In the genomic region with DNA sequence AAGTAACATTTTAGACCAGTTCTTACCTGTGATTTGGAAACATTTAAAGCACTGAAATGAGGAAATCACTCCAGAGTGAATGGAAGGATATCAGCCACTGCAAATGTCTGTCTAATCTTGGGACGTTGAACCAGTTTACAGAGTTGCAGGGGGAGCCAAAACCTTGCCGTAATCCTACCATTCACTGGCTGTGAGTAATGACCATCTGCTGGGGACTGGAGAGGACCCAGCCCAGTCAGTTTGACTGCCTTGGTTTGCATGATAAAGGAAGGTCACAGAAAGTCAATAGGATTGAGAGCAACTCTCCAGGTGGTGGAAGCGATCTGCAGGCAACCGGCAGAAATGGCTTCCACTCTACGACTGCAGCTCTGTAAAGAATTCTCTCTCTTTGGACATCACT, we compare ENCODE assay signal across 12 cellular contexts.
A peak's percentile ranks its signal among the peaks of the same experiment; 100 is the strongest.
DNase-seq lines count a peak whose midpoint lies in the region; ATAC-seq and TF ChIP-seq lines count a peak whose summit lies in the region.
"Had no signal": no experiment of that assay in that cellular context is flagged by ENCODE, and none has a peak within 500 bp of the region (broad histone marks: within the 10 kb centered on the region; RNA-seq: fewer than 3 reads in every experiment).

No MANE protein-coding gene starts in this region.

- no peak overlapping the region for H3K27ac Mint-ChIP-seq in natural killer cell
- no peak overlapping the region for H3K27ac Mint-ChIP-seq in activated CD4-positive, alpha-beta T cell treated with anti-CD3 and anti-CD28 coated beads, Interleukin-2, amount 10 ng/mL, durations not matched to agents 24 days and 14 days
- H3K27ac Mint-ChIP-seq: activated B cell treated with CpG ODN at 0.5 μM for 24 hours had no signal

- POLR2A ChIA-PET in PC-3 (lab: Charles Lee; ENCODE audit: unreplicated experiment) = no interaction called here

- no peak for TF ChIP-seq CTCF in left ventricle myocardium inferior (IDR thresholded peaks at IDR 0.05; ENCODE audit: borderline replicate concordance)
- no peak for TF ChIP-seq CTCF in PC-3 (conservative IDR thresholded peaks at IDR 0.05; ENCODE audit: low read depth, low read length)
- TF ChIP-seq CTCF in natural killer cell (IDR thresholded peaks at IDR 0.05) = no peak

- DNase-seq in left ventricle myocardium inferior (peak; percentile 16), Right ventricle myocardium inferior (ENCODE audit: missing footprints) (no peak), PC-3 (peak; percentile 35), iPS DF 4.7 (ENCODE audit: extremely low read depth, low spot score) (peak; percentile 99), natural killer cell (no peak), NOMO-1 (lab: John Stamatoyannopoulos, UW; ENCODE audit: unreplicated experiment in 2 of 2) (no peak)
- no peak for DNase-seq in activated CD4-positive, alpha-beta T cell treated with anti-CD3 and anti-CD28 coated beads, Interleukin-2, amount 10 ng/mL, durations not matched to agents 24 days and 14 days
- DNase-seq: activated B cell treated with CpG ODN at 0.5 μM for 24 hours; activated naive CD4-positive, alpha-beta T cell treated with anti-CD3 and anti-CD28 coated beads, Interleukin-2, amount 50 U/mL, for 16 hours; NCI-H526 treated with DMSO at 0.1 percent for 48 hours; stimulated activated CD4-positive, alpha-beta T cell treated with anti-CD3 and anti-CD28 coated beads, Interleukin-4, amount 100 ng/mL, for 4 hours had no signal

- no TSS peak for BruUV-seq in PC-3 (replicated peaks; lab: Mats Ljungman, UMichigan)

- H3K36me3 Mint-ChIP-seq in natural killer cell = no peaks in the 10 kb centered on the region
- H3K36me3 Mint-ChIP-seq in activated CD4-positive, alpha-beta T cell treated with anti-CD3 and anti-CD28 coated beads, Interleukin-2, amount 10 ng/mL, durations not matched to agents 24 days and 14 days (ENCODE audit: low read depth) = no peaks in the 10 kb centered on the region

- H4K20me1 ChIP-seq in PC-3 (ENCODE audit: low read length) = no peaks in the 10 kb centered on the region

- no peak overlapping the region for H3K9ac ChIP-seq in PC-3 (ENCODE audit: low read length)

- H3K27ac ChIP-seq in left ventricle myocardium inferior (replicated peaks) (no peak overlapping the region), PC-3 (ENCODE audit: low read length) (no peak overlapping the region)

- H3K4me2 ChIP-seq in PC-3 (ENCODE audit: low read length) = peak overlapping the region; percentile 18

- CTCF ChIA-PET in PC-3 (lab: Charles Lee) = no interaction called here

- no peak overlapping the region for H3K4me3 ChIP-seq in left ventricle myocardium inferior
- no peak overlapping the region for H3K4me3 ChIP-seq in PC-3 (ENCODE audit: low read length)

- no peaks in the 10 kb centered on the region for H3K79me2 ChIP-seq in PC-3 (ENCODE audit: low read length)

- H3K9me2 ChIP-seq in PC-3 (replicated peaks; ENCODE audit: low read length) = no peaks in the 10 kb centered on the region

- peak overlapping the region; percentile 63 for H2AFZ ChIP-seq in PC-3 (ENCODE audit: low read length)

- H3K27me3 ChIP-seq in left ventricle myocardium inferior (ENCODE audit: low read depth) (no peaks in the 10 kb centered on the region), PC-3 (ENCODE audit: low read length) (no peaks in the 10 kb centered on the region)

- H3K9me3 ChIP-seq in left ventricle myocardium inferior (replicated peaks) = peaks cover 25% of the 10 kb centered on the region
- no peaks in the 10 kb centered on the region for H3K9me3 ChIP-seq in PC-3 (ENCODE audit: low read length)

- H3F3A ChIP-seq in PC-3 (ENCODE audit: low read length, unreplicated experiment) = no peaks in the 10 kb centered on the region

- H3K4me1 ChIP-seq in left ventricle myocardium inferior = no peaks in the 10 kb centered on the region
- H3K4me1 ChIP-seq in PC-3 (ENCODE audit: insufficient read depth, low read length) = no peaks in the 10 kb centered on the region

- H3K36me3 ChIP-seq in left ventricle myocardium inferior (no peaks in the 10 kb centered on the region), PC-3 (ENCODE audit: low read depth, low read length) (no peaks in the 10 kb centered on the region; the same call in 1 of the 2 replicates)

- H3K27me3 Mint-ChIP-seq in natural killer cell (ENCODE audit: low read depth in 2 of 2) = no peaks in the 10 kb centered on the region
- H3K27me3 Mint-ChIP-seq in activated CD4-positive, alpha-beta T cell treated with anti-CD3 and anti-CD28 coated beads, Interleukin-2, amount 10 ng/mL, durations not matched to agents 24 days and 14 days = peaks cover 3% of the 10 kb centered on the region
- H3K27me3 Mint-ChIP-seq: activated B cell treated with CpG ODN at 0.5 μM for 24 hours had no signal

- H3K9me3 Mint-ChIP-seq in natural killer cell = peaks cover 8 to 9% of the 10 kb centered on the region in 2 donors
- no peaks in the 10 kb centered on the region for H3K9me3 Mint-ChIP-seq in activated CD4-positive, alpha-beta T cell treated with anti-CD3 and anti-CD28 coated beads, Interleukin-2, amount 10 ng/mL, durations not matched to agents 24 days and 14 days

- H3K4me3 Mint-ChIP-seq in natural killer cell = no peak overlapping the region
- no peak overlapping the region for H3K4me3 Mint-ChIP-seq in activated CD4-positive, alpha-beta T cell treated with anti-CD3 and anti-CD28 coated beads, Interleukin-2, amount 10 ng/mL, durations not matched to agents 24 days and 14 days
- H3K4me3 Mint-ChIP-seq: activated B cell treated with CpG ODN at 0.5 μM for 24 hours had no signal

- intact Hi-C loops in left ventricle myocardium inferior (cut with micrococcal nuclease) = no loop called here
- intact Hi-C loops in Right ventricle myocardium inferior (cut with DNase I) = no loop called here
- intact Hi-C loops in PC-3 (cut with micrococcal nuclease) = no loop called here
- intact Hi-C loops in natural killer cell (cut with micrococcal nuclease) = no loop called here
- intact Hi-C loops in activated CD4-positive, alpha-beta T cell treated with anti-CD3 and anti-CD28 coated beads, Interleukin-2, amount 10 ng/mL, durations not matched to agents 24 days and 14 days (cut with micrococcal nuclease) = no loop called here

- no peaks in the 10 kb centered on the region for H3K4me1 Mint-ChIP-seq in natural killer cell
- no peaks in the 10 kb centered on the region for H3K4me1 Mint-ChIP-seq in activated CD4-positive, alpha-beta T cell treated with anti-CD3 and anti-CD28 coated beads, Interleukin-2, amount 10 ng/mL, durations not matched to agents 24 days and 14 days
- H3K4me1 Mint-ChIP-seq: activated B cell treated with CpG ODN at 0.5 μM for 24 hours had no signal

- ATAC-seq in Right ventricle myocardium inferior (no peak), PC-3 (no peak), natural killer cell (no peak), HG02610 (IDR thresholded peaks at IDR 0.05; ENCODE audit: unreplicated experiment) (no peak)

Comparison
In these comparisons a context has a peak if more than half of its experiments do, and no peak if none do; other contexts are left out.
1. DNase-seq: peak in left ventricle myocardium inferior (single experiment), PC-3 (single experiment) and iPS DF 4.7 (single experiment); none in Right ventricle myocardium inferior (single experiment), natural killer cell (single experiment), activated CD4-positive, alpha-beta T cell treated with anti-CD3 and anti-CD28 coated beads, Interleukin-2, amount 10 ng/mL, durations not matched to agents 24 days and 14 days (single experiment) and NOMO-1 (0 of 2).